1 cellular context compared by ENCODE assay signal in genomic region chr7:106305732-106306131, GRCh38.
TF ChIP-seq lines count a peak whose summit lies in the region.

No MANE protein-coding gene starts in this region.

TF ChIP-seq in H1, 55 proteins besides CTCF, POLR2A, EP300 and RAD21:
- no peak for TF ChIP-seq JUND (IDR thresholded peaks at IDR 0.05; ENCODE audit: low read length)
- TF ChIP-seq ATF3 (IDR thresholded peaks at IDR 0.05; ENCODE audit: insufficient read depth, low read depth, low read length): no peak
- no peak for TF ChIP-seq CTBP2 (IDR thresholded peaks at IDR 0.05; ENCODE audit: borderline replicate concordance, insufficient read depth, insufficient read length, low read length)
- TF ChIP-seq KDM1A (IDR thresholded peaks at IDR 0.05; ENCODE audit: borderline replicate concordance, low read length): no peak
- no peak for TF ChIP-seq CBX8 (IDR thresholded peaks at IDR 0.05; ENCODE audit: borderline replicate concordance, low read depth, low read length)
- no peak for TF ChIP-seq PHF8 (conservative IDR thresholded peaks at IDR 0.05; ENCODE audit: low read depth, low read length)
- TF ChIP-seq SUZ12 (IDR thresholded peaks at IDR 0.05; ENCODE audit: low read length): no peak
- TF ChIP-seq RFX5 (IDR thresholded peaks at IDR 0.05; ENCODE audit: borderline replicate concordance, low read depth, low read length): no peak
- TF ChIP-seq TEAD4 (IDR thresholded peaks at IDR 0.05; ENCODE audit: low read depth, low read length): no peak
- no peak for TF ChIP-seq HDAC6 (IDR thresholded peaks at IDR 0.05; ENCODE audit: low read depth, low read length)
- no peak for TF ChIP-seq USF2 (IDR thresholded peaks at IDR 0.05; ENCODE audit: low read length)
- no peak for TF ChIP-seq SRF (IDR thresholded peaks at IDR 0.05; ENCODE audit: low read depth, low read length)
- no peak for TF ChIP-seq GABPA (IDR thresholded peaks at IDR 0.05; ENCODE audit: borderline replicate concordance, insufficient read depth, low read length)
- no peak for TF ChIP-seq ASH2L (IDR thresholded peaks at IDR 0.05; ENCODE audit: low read length)
- TF ChIP-seq ZNF274 (IDR thresholded peaks at IDR 0.05; ENCODE audit: borderline replicate concordance, extremely low read depth, low read length): no peak
- no peak for TF ChIP-seq SP2 (IDR thresholded peaks at IDR 0.05; ENCODE audit: low read length)
- no peak for TF ChIP-seq GTF2F1 (IDR thresholded peaks at IDR 0.05; ENCODE audit: borderline replicate concordance, low read depth, low read length)
